ENCODE assay signal across 8 cellular contexts in genomic region chr17:2511462-2512369, GRCh38. TPM values are rescaled to one million over a fixed set of nuclear protein-coding genes. Genes with fewer than 3 reads are reported as not detected.
DNase-seq lines count a peak whose midpoint lies in the region; ATAC-seq and TF ChIP-seq lines count a peak whose summit lies in the region.

METTL16 (minus strand) TSS chr17:2511888; CDS start chr17:2502331, 9,557 bp downstream.

- H3K36me3 ChIP-seq in BJ (ENCODE audit: control insufficient read depth, insufficient read depth, low read length): no peaks in the 10 kb centered on the region

- CTCF ChIA-PET in BJ (lab: Yijun Ruan, JAX): no interaction called here

- POLR2A ChIA-PET in BJ (lab: Charles Lee): interaction anchor here (0.5 to 1.1 kb wide), 5 partner anchors 9 to 1281 kb away, joined by 3 to 21 read pairs (median 3); no protein-coding TSS in a partner anchor

- DNase-seq in BJ (ENCODE audit: low read depth): peak; percentile 92
- peak; percentile 99 for DNase-seq in GM19240 (ENCODE audit: insufficient read length, low spot score)
- DNase-seq in NCI-H524 (lab: John Stamatoyannopoulos, UW): peak; percentile 96 to 98
- DNase-seq in activated CD4-positive, alpha-beta T cell treated with anti-CD3 and anti-CD28 coated beads for 24 hours (ENCODE audit: low read depth in 2 of 2): peak; percentile 94 to 99
- DNase-seq in choroid plexus epithelial cell (ENCODE audit: low read depth): peak; percentile 100
- DNase-seq in kidney glomerular epithelial cell (lab: John Stamatoyannopoulos, UW): peak; percentile 98
- DNase-seq in stimulated activated CD4-positive, alpha-beta T cell treated with anti-CD3 and anti-CD28 coated beads, Interleukin-1b, Interleukin-23, amount 100 ng/mL, for 1 hour (ENCODE audit: low read depth in 2 of 2): peak; percentile 91 to 94

- no peak for TF ChIP-seq CTCF in BJ (IDR thresholded peaks at IDR 0.05; ENCODE audit: insufficient read depth, low read depth, low read length)
- no peak for TF ChIP-seq CTCF in choroid plexus epithelial cell (conservative IDR thresholded peaks at IDR 0.05; ENCODE audit: low read depth, low read length)

- H3K27me3 ChIP-seq in BJ (ENCODE audit: control insufficient read depth, insufficient read depth, low read length): no peaks in the 10 kb centered on the region

- ATAC-seq in HG03457 (IDR thresholded peaks at IDR 0.05; ENCODE audit: unreplicated experiment): peak; percentile 89

- peak within 1 kb of the TSS; percentile 71 for H3K4me3 ChIP-seq in BJ (ENCODE audit: low read depth, low read length)
- H3K4me3 ChIP-seq in choroid plexus epithelial cell (ENCODE audit: low read depth, low read length): peak within 1 kb of the TSS; percentile 84

RNA-seq across cellular contexts. Expression of gene METTL16, which starts in this region (rescaled TPM):
- polyA plus RNA-seq in BJ (2011; rRNA removed): 10.4 and 12.9 TPM in 2 replicates
- polyA minus RNA-seq in BJ (2011; rRNA and poly(A)+ RNA removed): 5.3 and 6.0 TPM in 2 replicates

Comparison
In these comparisons a context has a peak if more than half of its experiments do, and no peak if none do; other contexts are left out.
1. Peak in every context shown above with its lines: DNase-seq, ATAC-seq and H3K4me3 ChIP-seq.